Comparison of ENCODE assay signal across 8 cellular contexts in genomic region chr22:39502109-39502788, GRCh38. TPM values are rescaled to one million over a fixed set of nuclear protein-coding genes. Genes with fewer than 3 reads are reported as not detected.
DNase-seq lines count a peak whose midpoint lies in the region; ATAC-seq, FAIRE-seq and TF ChIP-seq lines count a peak whose summit lies in the region.

Gene MIEF1 (plus strand): TSS chr22:39502290. CDS start chr22:39511295, 9,005 bp downstream.

- H3K36me3 ChIP-seq in breast epithelium (no peaks in the 10 kb centered on the region), iPS-20b (ENCODE audit: insufficient read depth, low read depth, low read length) (peaks cover 31% of the 10 kb centered on the region), small intestine (ENCODE audit: control insufficient read depth in 2 of 2, insufficient read depth in 2 of 2, low read length in 2 of 2) (peaks cover 11 to 15% of the 10 kb centered on the region in 2 donors)

- H3K27ac ChIP-seq in VCaP (peak within 1 kb of the TSS; percentile 86), breast epithelium (peak within 1 kb of the TSS; percentile 91 to 93), iPS-20b (ENCODE audit: low read length) (no peak within 1 kb of the TSS), small intestine (ENCODE audit: low read depth in 1 of 2, low read length in 1 of 2) (peak within 1 kb of the TSS; percentile 63 to 83)

- H3K9ac ChIP-seq in iPS-20b (ENCODE audit: low read depth, low read length) = peak within 1 kb of the TSS; percentile 87

- WGBS in small intestine, 3 donors = 0% methylated on average over 39 to 58 of the region's 58 CpGs

- peak; percentile 76 for TF ChIP-seq POLR2A in GM18526 (IDR thresholded peaks at IDR 0.05; ENCODE audit: extremely low read depth, insufficient read length)
- peak; percentile 7 for TF ChIP-seq POLR2A in breast epithelium (IDR thresholded peaks at IDR 0.05)

- H3K27me3 ChIP-seq in breast epithelium = no peaks in the 10 kb centered on the region
- peaks cover 71% of the 10 kb centered on the region for H3K27me3 ChIP-seq in iPS-20b (ENCODE audit: insufficient read depth, low read length)
- H3K27me3 ChIP-seq in small intestine (ENCODE audit: control insufficient read depth in 2 of 2, insufficient read depth in 2 of 2, low read length in 2 of 2) = no peaks in the 10 kb centered on the region

- TF ChIP-seq CTCF in VCaP (conservative IDR thresholded peaks at IDR 0.05) = no peak
- TF ChIP-seq CTCF in breast epithelium (IDR thresholded peaks at IDR 0.05) = no peak

- FAIRE-seq in A204.1 (lab: Jason Lieb, UNC) = peak; percentile 97
- FAIRE-seq in small intestine (lab: Jason Lieb, UNC) = no peak

- H3K4me3 ChIP-seq in breast epithelium (peak within 1 kb of the TSS; percentile 85 to 98 (median 98)), iPS-20b (ENCODE audit: low read length) (peak within 1 kb of the TSS; percentile 87), small intestine (ENCODE audit: low read depth in 1 of 2, low read length in 2 of 2) (peak within 1 kb of the TSS; percentile 85 to 97)

- peak; percentile 87 for ATAC-seq in HG03066 (IDR thresholded peaks at IDR 0.05; ENCODE audit: low read depth, unreplicated experiment)

- no peaks in the 10 kb centered on the region for H3K9me3 ChIP-seq in breast epithelium
- H3K9me3 ChIP-seq in iPS-20b (ENCODE audit: insufficient read depth, low read depth, low read length) = no peaks in the 10 kb centered on the region
- no peaks in the 10 kb centered on the region for H3K9me3 ChIP-seq in small intestine (ENCODE audit: control insufficient read depth, low read depth)

- H3K4me1 ChIP-seq in breast epithelium (peaks cover 8 to 17% of the 10 kb centered on the region in 2 donors), iPS-20b (ENCODE audit: insufficient read depth, low read length) (peaks cover 6% of the 10 kb centered on the region; the same call in 1 of the 2 replicates), small intestine (ENCODE audit: control insufficient read depth in 2 of 2, insufficient read depth in 1 of 2, low read depth in 1 of 2, low read length in 1 of 2) (peaks cover 2 to 13% of the 10 kb centered on the region in 2 donors)

- intact Hi-C loops in breast epithelium (cut with DNase I; ENCODE audit: low total_unique reads) = no loop called here

- peak; percentile 87 for DNase-seq in NCI-H2196 (lab: John Stamatoyannopoulos, UW; ENCODE audit: unreplicated experiment)
- peak; percentile 98 to 99 for DNase-seq in breast epithelium (ENCODE audit: low spot score in 2 of 2)
- DNase-seq in small intestine = peak; percentile 98

RNA-seq across cellular contexts. Expression of gene MIEF1, which starts in this region (rescaled TPM):
- 10 to 100 TPM; 19.7 to 24.3 (median 22.9) TPM for total RNA-seq in breast epithelium
- polyA plus RNA-seq in small intestine = 10 to 100 TPM; 12.2 to 22.1 (median 15.4) TPM
